Comparison of ENCODE assay signal across 29 cellular contexts in the genomic region with DNA sequence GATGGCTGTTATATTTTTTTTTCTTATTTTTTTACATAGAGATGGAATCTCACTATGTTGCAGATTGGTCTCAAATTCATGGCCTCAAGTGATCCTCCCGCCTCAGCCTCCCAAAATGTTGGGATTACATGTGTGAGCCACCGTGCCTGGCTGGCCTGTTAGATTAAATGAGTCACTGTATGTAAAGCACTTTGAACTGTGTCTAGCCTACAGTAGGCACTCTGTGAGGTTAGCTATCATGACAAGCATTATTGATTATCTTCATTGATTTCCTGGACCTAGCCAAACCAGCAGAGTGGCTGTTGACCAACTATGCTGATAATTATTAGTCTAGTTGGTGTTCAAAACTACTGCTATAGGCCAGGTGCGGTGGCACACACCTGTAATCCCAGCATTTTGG.
"Had no signal": no experiment of that assay in that cellular context is flagged by ENCODE, and none has a peak within 500 bp of the region (broad histone marks: within the 10 kb centered on the region; RNA-seq: fewer than 3 reads in every experiment).

No MANE protein-coding gene starts in this region.

- H3K36me3 ChIP-seq: esophagus squamous epithelium, heart right ventricle, neural progenitor cell, ovary, stomach, thyroid gland, upper lobe of left lung had no signal

- H3K4me1 Mint-ChIP-seq: mesothelial cell of epicardium had no signal

- H3K9me3 ChIP-seq: heart right ventricle, mucosa of descending colon, ovary, stomach, thyroid gland, upper lobe of left lung had no signal

- H3K27me3 Mint-ChIP-seq: central memory CD8-positive, alpha-beta T cell; effector memory CD8-positive, alpha-beta T cell; naive thymus-derived CD4-positive, alpha-beta T cell had no signal

- ATAC-seq: effector memory CD8-positive, alpha-beta T cell; heart right ventricle; mucosa of descending colon; naive thymus-derived CD4-positive, alpha-beta T cell; sciatic nerve; stimulated activated effector memory CD8-positive, alpha-beta T cell treated with anti-CD3 and anti-CD28 coated beads, Interleukin-12 subunit alpha, Interleukin-12 subunit beta, amount 100 ng/mL, for 72 hours had no signal

- H3K9me3 Mint-ChIP-seq: effector memory CD8-positive, alpha-beta T cell had no signal

- H3K27ac Mint-ChIP-seq: immature natural killer cell; mesothelial cell of epicardium; naive thymus-derived CD4-positive, alpha-beta T cell; neural progenitor cell had no signal

- FAIRE-seq: endometrium, keratinocyte, urothelium cell line had no signal

- H3K4me3 Mint-ChIP-seq: central memory CD8-positive, alpha-beta T cell; effector memory CD8-positive, alpha-beta T cell; immature natural killer cell; mesothelial cell of epicardium; naive thymus-derived CD4-positive, alpha-beta T cell; nephron; neural progenitor cell; stimulated activated effector memory CD8-positive, alpha-beta T cell treated with anti-CD3 and anti-CD28 coated beads, Interleukin-12 subunit alpha, Interleukin-12 subunit beta, amount 100 ng/mL, for 72 hours had no signal

- H3K4me1 ChIP-seq: neural progenitor cell had no signal

- H2AFZ ChIP-seq: neural progenitor cell had no signal

- H3K27me3 ChIP-seq: esophagus squamous epithelium, heart right ventricle, neural progenitor cell, ovary, stomach, thyroid gland, upper lobe of left lung had no signal

- H3K4me2 ChIP-seq: neural progenitor cell had no signal

- H3K4me3 ChIP-seq: coronary artery, esophagus squamous epithelium, heart right ventricle, mucosa of descending colon, neural progenitor cell, ovary, stomach, thyroid gland, upper lobe of left lung had no signal

- H3K9ac ChIP-seq: neural progenitor cell had no signal

- H3K27ac ChIP-seq: coronary artery, esophagus squamous epithelium, heart right ventricle, neural progenitor cell, ovary, stomach, upper lobe of left lung had no signal

- H3K36me3 Mint-ChIP-seq: neural progenitor cell; stimulated activated effector memory CD8-positive, alpha-beta T cell treated with anti-CD3 and anti-CD28 coated beads, Interleukin-12 subunit alpha, Interleukin-12 subunit beta, amount 100 ng/mL, for 72 hours had no signal

- DNase-seq: effector memory CD8-positive, alpha-beta T cell; erythroblast; esophagus squamous epithelium; foreskin melanocyte; glutamatergic neuron; heart right ventricle; hippocampal formation; immature natural killer cell; mesenchymal stem cell; mucosa of descending colon; naive thymus-derived CD4-positive, alpha-beta T cell; ovary; posterior cingulate gyrus; stimulated activated CD4-positive, alpha-beta T cell treated with anti-CD3 and anti-CD28 coated beads, Interleukin-2, amount 100 ng/mL, for 24 hours; stimulated activated CD4-positive, alpha-beta T cell treated with anti-CD3 and anti-CD28 coated beads, Interleukin-4, amount 100 ng/mL, for 24 hours; stimulated activated naive CD4-positive, alpha-beta T cell treated with Interleukin-2 at 50 U/mL for 16 hours; stomach; thyroid gland; upper lobe of left lung had no signal
